Comparison of ENCODE assay signal across 27 cellular contexts in the genomic region with DNA sequence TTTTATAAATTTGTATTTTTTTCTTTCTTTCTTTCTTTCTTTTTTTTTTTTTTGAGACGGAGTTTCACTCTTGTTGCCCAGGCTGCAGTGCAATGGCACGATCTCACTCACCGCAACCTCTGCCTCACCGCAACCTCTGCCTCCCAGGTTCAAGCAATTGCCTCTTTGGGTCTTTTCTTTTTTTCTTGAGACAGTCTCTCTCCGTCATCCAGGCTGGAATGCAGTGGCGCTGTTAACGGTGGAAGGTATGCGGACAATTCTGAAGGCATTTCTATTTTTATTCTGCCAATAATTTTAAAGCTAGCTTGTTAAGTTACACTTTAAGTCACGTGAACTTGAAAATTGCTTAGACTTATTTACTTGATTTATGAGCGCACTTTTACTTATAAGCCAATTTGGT. TPM values are rescaled to one million over a fixed set of nuclear protein-coding genes. Genes with fewer than 3 reads are reported as not detected.
DNase-seq lines count a peak whose midpoint lies in the region; ATAC-seq, FAIRE-seq and TF ChIP-seq lines count a peak whose summit lies in the region.
"Had no signal": no experiment of that assay in that cellular context is flagged by ENCODE, and none has a peak within 500 bp of the region (broad histone marks: within the 10 kb centered on the region; RNA-seq: fewer than 3 reads in every experiment).

No MANE protein-coding gene starts in this region.

- CTCF ChIA-PET in H1 (lab: Charles Lee; ENCODE audit: partially characterized antibody), result interaction anchor here (0.9 to 2.8 kb wide), 2 partner anchors 15 to 79 kb away, joined by 3 to 12 read pairs; no protein-coding TSS in a partner anchor

- no peak overlapping the region for H3K56ac ChIP-seq in H1 (replicated peaks; ENCODE audit: insufficient read length, low read depth, low read length)

- no peaks in the 10 kb centered on the region; the same call in 1 of the 2 replicates for H3K23me2 ChIP-seq in H1 (ENCODE audit: low read depth, low read length)

- H4K5ac ChIP-seq in H1 (ENCODE audit: insufficient read length, low read depth, low read length), result no peak overlapping the region

- H2BK20ac ChIP-seq in H1 (ENCODE audit: low read length), result no peak overlapping the region

- no peak overlapping the region for H3K4me3 ChIP-seq in NT2/D1 (ENCODE audit: insufficient read length, low read depth)
- H3K4me3 ChIP-seq in H1 (ENCODE audit: extremely low read depth in 1 of 4, insufficient read depth in 2 of 4, low read depth in 3 of 4, low read length in 4 of 4), result no peak overlapping the region
- H3K4me3 ChIP-seq in iPS-20b (ENCODE audit: low read length), result no peak overlapping the region
- no peak overlapping the region for H3K4me3 ChIP-seq in retinal pigment epithelial cell (ENCODE audit: low read length)
- H3K4me3 ChIP-seq: colonic mucosa, GM12878, ovary, PC-9, spleen, stomach had no signal

- TF ChIP-seq CTCF in H1 (IDR thresholded peaks at IDR 0.05; ENCODE audit: control extremely low read depth in 1 of 3, insufficient read depth in 1 of 3, low read depth in 1 of 3, low read length in 3 of 3) (no peak), retinal pigment epithelial cell (conservative IDR thresholded peaks at IDR 0.05; ENCODE audit: low read depth, low read length) (no peak)

- DNase-seq in NT2/D1 (ENCODE audit: low read depth, low spot score), result peak; percentile 78
- no peak for DNase-seq in H1 (ENCODE audit: low read depth in 1 of 2, low spot score in 2 of 2)
- DNase-seq in retinal pigment epithelial cell (ENCODE audit: low read depth), result peak; percentile 43
- no peak for DNase-seq in urothelium cell line (ENCODE audit: low spot score)
- no peak for DNase-seq in NCI-H2107 treated with DMSO at 0.1 percent for 48 hours (lab: John Stamatoyannopoulos, UW; ENCODE audit: unreplicated experiment)
- DNase-seq: activated CD4-positive, alpha-beta T cell treated with anti-CD3 and anti-CD28 coated beads for 4 hours; activated CD8-positive, alpha-beta T cell treated with anti-CD3 and anti-CD28 coated beads, Interleukin-2, amount 10 ng/mL, durations not matched to agents 7 days and 5 days; amygdala; colonic mucosa; DMS153; effector CD4-positive, alpha-beta T cell; H7; MM.1S; NCI-H2029; NCI-H524 treated with DMSO at 0.1 percent for 48 hours; NK-92 treated with Interleukin-12 subunit alpha and Interleukin-12 subunit beta, amount 100 ng/mL, for 24 hours; ovary; PC-9; retina; SHP77 treated with DMSO at 0.1 percent for 48 hours; spleen; stomach; tibial artery had no signal

- POLR2A ChIA-PET in H1 (lab: Charles Lee; ENCODE audit: partially characterized antibody), result interaction anchor here (0.6 to 3.8 kb wide), 4 partner anchors 9 to 287 kb away, joined by 3 to 16 read pairs (median 4); a partner anchor contains a TSS

- no peak overlapping the region for H3K4ac ChIP-seq in H1 (replicated peaks; ENCODE audit: insufficient read length, low read depth, low read length)

- H3K27me3 ChIP-seq in NT2/D1 (ENCODE audit: insufficient read depth, insufficient read length) (no peaks in the 10 kb centered on the region), H1 (replicated peaks in 1 of 4; ENCODE audit: control insufficient read depth in 3 of 4, extremely low read depth in 1 of 4, insufficient read depth in 3 of 4, low read length in 3 of 4) (no peaks in the 10 kb centered on the region), iPS-20b (ENCODE audit: insufficient read depth, low read length) (no peaks in the 10 kb centered on the region)
- H3K27me3 ChIP-seq: colonic mucosa, ovary, spleen, stomach, tibial artery had no signal

- no peak for ATAC-seq in HG03097 (IDR thresholded peaks at IDR 0.05; ENCODE audit: low FRiP score, unreplicated experiment)
- ATAC-seq: activated CD8-positive, alpha-beta T cell treated with anti-CD3 and anti-CD28 coated beads, Interleukin-2, amount 10 ng/mL, durations not matched to agents 7 days and 5 days; GM12878 had no signal

- FAIRE-seq in H1 (lab: Jason Lieb, UNC) (no peak), urothelium cell line (lab: Jason Lieb, UNC) (no peak)
- FAIRE-seq: GM12878, HTR-8/SVneo had no signal

- H4K20me1 ChIP-seq in H1 (replicated peaks in 1 of 2; ENCODE audit: control insufficient read depth in 1 of 2, insufficient read depth in 2 of 2, low read length in 2 of 2), result no peaks in the 10 kb centered on the region

- H3K4me1 ChIP-seq in NT2/D1 (ENCODE audit: insufficient read depth, insufficient read length), result peaks cover 6% of the 10 kb centered on the region
- peaks cover 4 to 25% (median 17%) of the 10 kb centered on the region in 4 experiments; a peak in 6 of 7 replicates for H3K4me1 ChIP-seq in H1 (replicated peaks in 1 of 4; ENCODE audit: control insufficient read depth in 3 of 4, insufficient read depth in 4 of 4, low read length in 3 of 4)
- peaks cover 21% of the 10 kb centered on the region; the same call in 1 of the 2 replicates for H3K4me1 ChIP-seq in iPS-20b (ENCODE audit: insufficient read depth, low read length)
- H3K4me1 ChIP-seq: colonic mucosa, stomach, tibial artery had no signal

- H2AFZ ChIP-seq in H1 (ENCODE audit: low read length), result no peak overlapping the region
- H2AFZ ChIP-seq: PC-9 had no signal

- H4K91ac ChIP-seq in H1 (replicated peaks; ENCODE audit: insufficient read length, low read length), result no peak overlapping the region

- H3K14ac ChIP-seq in H1 (ENCODE audit: insufficient read length), result no peak overlapping the region

- H4K8ac ChIP-seq in H1 (ENCODE audit: extremely low read depth, insufficient read depth, low read length), result no peak overlapping the region

- H2BK120ac ChIP-seq in H1 (replicated peaks; ENCODE audit: low read depth, low read length), result no peak overlapping the region

- H3K79me2 ChIP-seq in H1 (ENCODE audit: control insufficient read depth in 1 of 2, insufficient read depth in 2 of 2, low read length in 2 of 2), result no peaks in the 10 kb centered on the region

- H3K23ac ChIP-seq in H1 (ENCODE audit: insufficient read length), result no peak overlapping the region

- H2AK5ac ChIP-seq in H1 (ENCODE audit: low read depth, low read length), result no peak overlapping the region; the same call in 1 of the 2 replicates

- peak overlapping the region; percentile 94; the same call in 1 of the 2 replicates for H2BK12ac ChIP-seq in H1 (ENCODE audit: low read depth, low read length)

- H3K36me3 ChIP-seq in NT2/D1 (ENCODE audit: insufficient read depth, insufficient read length, low read length) (no peaks in the 10 kb centered on the region), H1 (ENCODE audit: control insufficient read depth in 2 of 4, insufficient read depth in 4 of 4, low read length in 3 of 4) (no peaks in the 10 kb centered on the region; a peak in 1 of 8 replicates), iPS-20b (ENCODE audit: insufficient read depth, low read depth, low read length) (no peaks in the 10 kb centered on the region)
- H3K36me3 ChIP-seq: colonic mucosa, ovary, spleen, stomach, tibial artery had no signal

- TF ChIP-seq EP300 in H1 (IDR thresholded peaks at IDR 0.05; ENCODE audit: borderline replicate concordance in 1 of 2, low read depth in 2 of 2, low read length in 2 of 2), result no peak

- H3K9me3 ChIP-seq in NT2/D1 (ENCODE audit: insufficient read depth, low read length) (peaks cover 12% of the 10 kb centered on the region; the same call in 1 of the 2 replicates), H1 (ENCODE audit: insufficient read depth in 2 of 2, low read depth in 1 of 2, low read length in 1 of 2) (peaks cover 2 to 6% of the 10 kb centered on the region in 2 experiments; a peak in 1 of 4 replicates), iPS-20b (ENCODE audit: insufficient read depth, low read depth, low read length) (peaks cover 4% of the 10 kb centered on the region; the same call in 1 of the 2 replicates)
- H3K9me3 ChIP-seq: colonic mucosa, ovary, stomach, tibial artery had no signal

- H3K27ac ChIP-seq in H1 (ENCODE audit: low read depth, low read length), result no peak overlapping the region
- H3K27ac ChIP-seq in iPS-20b (ENCODE audit: low read length), result peak overlapping the region; percentile 50
- H3K27ac ChIP-seq: colonic mucosa, ovary, PC-9, spleen, stomach had no signal

- H3K9ac ChIP-seq in NT2/D1 (ENCODE audit: insufficient read length, low read depth) (no peak overlapping the region), H1 (replicated peaks in 1 of 4; ENCODE audit: extremely low read depth in 1 of 4, low read depth in 3 of 4, low read length in 3 of 4) (no peak overlapping the region), iPS-20b (ENCODE audit: low read depth, low read length) (peak overlapping the region; percentile 52; the same call in 1 of the 2 replicates)

- H3K4me2 ChIP-seq in H1 (ENCODE audit: insufficient read depth in 1 of 2, low read depth in 2 of 2, low read length in 2 of 2), result peak overlapping the region in 1 of 2 experiments; percentile 10; a peak in 3 of 4 replicates
- H3K4me2 ChIP-seq: PC-9 had no signal

- TF ChIP-seq POLR2A in H1 (IDR thresholded peaks at IDR 0.05; ENCODE audit: control extremely low read depth in 1 of 2, low read depth in 2 of 2, low read length in 2 of 2), result no peak

- no peak overlapping the region for H3K18ac ChIP-seq in H1 (ENCODE audit: extremely low read depth, low read length)

- H2BK15ac ChIP-seq in H1 (ENCODE audit: low read length), result no peak overlapping the region

- TF ChIP-seq RAD21 in H1 (IDR thresholded peaks at IDR 0.05 in 1 of 2, conservative IDR thresholded peaks at IDR 0.05 in 1 of 2; ENCODE audit: low read depth in 2 of 2, low read length in 2 of 2), result no peak

- H3K79me1 ChIP-seq in H1 (ENCODE audit: low read depth, low read length), result no peaks in the 10 kb centered on the region

- 66% methylated on average over 6 of the region's 10 CpGs; no CpG with 5 or more reads in 1 of the 2 experiments for WGBS in H1 (ENCODE audit: extremely low coverage in 1 of 2, insufficient coverage in 1 of 2, insufficient read length in 1 of 2, insufficient replicate concordance in 2 of 2, low coverage in 1 of 2, low lambda C conversion rate in 2 of 2, missing lambda C conversion rate in 1 of 2), 2 experiments

- H2BK5ac ChIP-seq in H1 (ENCODE audit: low read depth, low read length), result peak overlapping the region; percentile 86; the same call in 1 of the 2 replicates

RNA-seq across cellular contexts. Expression of a gene that starts 8.8 kb away (rescaled TPM):
- total RNA-seq in H1 (2021; fragmentation: NEBNext Ultra II Directional; extraction: Animal tissue kit (Norgen Biotek cat#: 25700)), result 895 and 934 TPM in 2 replicates
- 1,655 and 1,966 TPM in 2 replicates for polyA plus RNA-seq in H1 (2011; rRNA removed)
- 1,167 TPM for polyA plus RNA-seq in H1 (2011; cell fraction: cytosol; rRNA removed)
- 4,031 TPM for polyA plus RNA-seq in H1 (2011; cell fraction: nucleus; rRNA removed)
- 523 to 757 TPM (median 649 TPM) in 4 replicates for polyA plus RNA-seq in H1 (2012, experiment 1 of 2)
- polyA plus RNA-seq in H1 (2012, experiment 2 of 2), result 232 TPM
- polyA plus RNA-seq in H1 (2013, experiment 1 of 2), result 1,106 TPM
- 1,034 TPM for polyA plus RNA-seq in H1 (2013, experiment 2 of 2)
- polyA minus RNA-seq in H1 (2011; rRNA and poly(A)+ RNA removed), result 658 and 938 TPM in 2 replicates
- 651 TPM for polyA minus RNA-seq in H1 (2011; cell fraction: cytosol; rRNA and poly(A)+ RNA removed)
- polyA minus RNA-seq in H1 (2011; cell fraction: nucleus; rRNA and poly(A)+ RNA removed), result 450 TPM

RNA-seq across cellular contexts. Expression of a gene that starts 43.9 kb away (rescaled TPM):
- total RNA-seq in H1 (2021; fragmentation: NEBNext Ultra II Directional; extraction: Animal tissue kit (Norgen Biotek cat#: 25700)), result 106 and 115 TPM in 2 replicates
- polyA plus RNA-seq in H1 (2011; rRNA removed), result 122 and 123 TPM in 2 replicates
- 89.1 TPM for polyA plus RNA-seq in H1 (2011; cell fraction: cytosol; rRNA removed)
- polyA plus RNA-seq in H1 (2011; cell fraction: nucleus; rRNA removed), result 78.4 TPM
- 141 to 194 TPM (median 160 TPM) in 4 replicates for polyA plus RNA-seq in H1 (2012, experiment 1 of 2)
- polyA plus RNA-seq in H1 (2012, experiment 2 of 2), result 69.2 TPM
- polyA plus RNA-seq in H1 (2013, experiment 1 of 2), result 128 TPM
- polyA plus RNA-seq in H1 (2013, experiment 2 of 2), result 150 TPM
- 223 and 232 TPM in 2 replicates for polyA minus RNA-seq in H1 (2011; rRNA and poly(A)+ RNA removed)
- 85.8 TPM for polyA minus RNA-seq in H1 (2011; cell fraction: cytosol; rRNA and poly(A)+ RNA removed)
- 65.6 TPM for polyA minus RNA-seq in H1 (2011; cell fraction: nucleus; rRNA and poly(A)+ RNA removed)

Comparison
In these comparisons a context has a peak if more than half of its experiments do, and no peak if none do; other contexts are left out.
1. DNase-seq: peak in NT2/D1 (single experiment) and retinal pigment epithelial cell (single experiment); none in H1 (0 of 2), urothelium cell line (single experiment) and NCI-H2107 treated with DMSO at 0.1 percent for 48 hours (single experiment).